Comparison of ENCODE assay signal across 13 cellular contexts in the genomic region with DNA sequence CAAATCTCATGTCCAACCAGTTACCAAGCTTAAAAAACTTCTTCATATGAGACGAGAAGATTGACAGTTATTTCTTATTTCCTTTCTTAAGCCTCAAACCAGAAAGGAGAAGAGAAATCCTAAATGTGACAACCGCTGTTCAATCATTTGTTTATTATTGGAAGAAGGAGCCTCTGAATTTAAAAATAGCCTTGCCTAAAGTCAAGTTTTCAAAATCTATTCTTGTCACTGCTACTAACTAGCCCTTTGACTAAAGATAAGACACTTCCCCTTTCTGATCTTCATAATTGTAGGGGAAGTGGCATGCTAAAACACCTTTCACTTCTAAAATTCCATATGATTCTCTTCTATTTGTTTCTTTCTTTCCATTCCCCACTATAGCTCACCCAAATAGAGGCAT.
DNase-seq lines count a peak whose midpoint lies in the region; ATAC-seq and TF ChIP-seq lines count a peak whose summit lies in the region.
"Had no signal": no experiment of that assay in that cellular context is flagged by ENCODE, and none has a peak within 500 bp of the region (broad histone marks: within the 10 kb centered on the region; RNA-seq: fewer than 3 reads in every experiment).

No MANE protein-coding gene starts in this region.

- no peaks in the 10 kb centered on the region for H3K36me3 ChIP-seq in colonic mucosa
- H3K36me3 ChIP-seq: gastroesophageal sphincter had no signal

- H3K27me3 ChIP-seq in colonic mucosa: no peaks in the 10 kb centered on the region
- H3K27me3 ChIP-seq: gastroesophageal sphincter had no signal

- TF ChIP-seq CTCF in colonic mucosa (IDR thresholded peaks at IDR 0.05): no peak

- H3K4me3 ChIP-seq in colonic mucosa: no peak overlapping the region
- H3K4me3 ChIP-seq: gastroesophageal sphincter had no signal

- H3K9ac ChIP-seq in colonic mucosa (ENCODE audit: low read depth in 2 of 2, low read length in 2 of 2): no peak overlapping the region

- H3K9me3 ChIP-seq in colonic mucosa: no peaks in the 10 kb centered on the region
- H3K9me3 ChIP-seq: Caco-2 had no signal

- peak; percentile 95 for DNase-seq in SIG-M5 treated with dmso at 0.1 percent for 504 hours (lab: John Stamatoyannopoulos, UW; ENCODE audit: unreplicated experiment)
- DNase-seq in colonic mucosa: no peak
- no peak for DNase-seq in COLO668 (lab: John Stamatoyannopoulos, UW; ENCODE audit: unreplicated experiment)
- no peak for DNase-seq in activated gamma-delta T cell treated with Interleukin-2 at 50 U/mL for 16 hours
- DNase-seq in NCI-H1417 (lab: John Stamatoyannopoulos, UW): no peak
- DNase-seq: activated naive CD4-positive, alpha-beta T cell; Caco-2; dermis blood vessel endothelial cell; NCI-H526 had no signal

- H3K4me1 ChIP-seq in colonic mucosa: no peaks in the 10 kb centered on the region
- H3K4me1 ChIP-seq: Caco-2, gastroesophageal sphincter had no signal

- peak; percentile 92 for ATAC-seq in GM18499 (IDR thresholded peaks at IDR 0.05; ENCODE audit: insufficient read depth, unreplicated experiment)
- ATAC-seq in GM21526 (IDR thresholded peaks at IDR 0.05; ENCODE audit: low FRiP score, unreplicated experiment): peak; percentile 97
- peak; percentile 89 for ATAC-seq in HG03342 (IDR thresholded peaks at IDR 0.05; ENCODE audit: unreplicated experiment)
- ATAC-seq: gastroesophageal sphincter had no signal

- intact Hi-C loops in colonic mucosa (cut with DNase I): no loop called here

- H3K27ac ChIP-seq in colonic mucosa: no peak overlapping the region
- H3K27ac ChIP-seq: gastroesophageal sphincter had no signal
